ENCODE assay signal across 13 cellular contexts in the genomic region with DNA sequence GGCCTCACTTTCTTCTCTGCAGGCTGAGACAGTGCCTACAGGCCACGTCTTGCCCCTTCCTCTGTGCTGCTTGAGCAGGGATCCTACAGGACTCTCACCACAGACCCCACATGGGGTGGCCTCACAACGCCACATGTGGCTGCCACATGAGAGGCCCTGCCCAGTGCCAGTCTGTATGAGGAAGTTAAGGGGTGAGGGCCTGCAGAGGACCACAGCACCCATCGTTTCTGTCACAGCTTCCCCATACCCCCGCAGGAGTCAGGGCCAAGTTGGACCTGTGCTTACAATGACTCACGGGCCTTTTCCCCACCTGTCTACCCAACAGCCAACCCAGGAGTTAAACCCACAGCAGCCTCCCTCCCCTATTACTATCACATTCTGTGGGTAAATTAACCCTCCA. TPM values are rescaled to one million over a fixed set of nuclear protein-coding genes. Genes with fewer than 3 reads are reported as not detected.
A peak's percentile ranks its signal among the peaks of the same experiment; 100 is the strongest.
DNase-seq lines count a peak whose midpoint lies in the region; ATAC-seq and TF ChIP-seq lines count a peak whose summit lies in the region.
"Had no signal": no experiment of that assay in that cellular context is flagged by ENCODE, and none has a peak within 500 bp of the region (broad histone marks: within the 10 kb centered on the region; RNA-seq: fewer than 3 reads in every experiment).

No MANE protein-coding gene starts in this region.

- POLR2A ChIA-PET in activated CD4-positive, alpha-beta memory T cell treated with anti-CD3 and anti-CD28 coated beads for 36 hours (lab: Charles Lee) = interaction anchor here (0.8 kb wide), 1 partner anchor 17 kb away, joined by 3 read pairs; no protein-coding TSS in a partner anchor

- peak overlapping the region; percentile 84 to 91 for H3K27ac Mint-ChIP-seq in natural killer cell treated with Interleukin-12 subunit alpha and Interleukin-12 subunit beta and Interleukin-15 and Interleukin-18, amount 100 ng/mL, for 72 hours
- H3K27ac Mint-ChIP-seq in natural killer cell = peak overlapping the region in 1 of 2 donors; percentile 56
- H3K27ac Mint-ChIP-seq in activated CD4-positive, alpha-beta memory T cell treated with anti-CD3 and anti-CD28 coated beads for 36 hours = peak overlapping the region; percentile 87

- peaks cover 66 to 76% of the 10 kb centered on the region in 2 donors for H3K4me1 Mint-ChIP-seq in natural killer cell treated with Interleukin-12 subunit alpha and Interleukin-12 subunit beta and Interleukin-15 and Interleukin-18, amount 100 ng/mL, for 72 hours (ENCODE audit: low read depth in 2 of 2)
- H3K4me1 Mint-ChIP-seq in natural killer cell = peaks cover 29 to 32% of the 10 kb centered on the region in 2 donors
- H3K4me1 Mint-ChIP-seq in activated CD4-positive, alpha-beta memory T cell treated with anti-CD3 and anti-CD28 coated beads for 36 hours (ENCODE audit: low read depth) = peaks cover 76% of the 10 kb centered on the region

- intact Hi-C loops in natural killer cell (cut with micrococcal nuclease) = no loop called here
- intact Hi-C loops in activated CD4-positive, alpha-beta memory T cell treated with anti-CD3 and anti-CD28 coated beads for 36 hours (cut with micrococcal nuclease) = loop anchor here (10.0 kb wide), 1 partner anchor 457 kb away; the partner anchor contains the start of gene CDK12

- peaks cover 8% of the 10 kb centered on the region for H3K36me3 Mint-ChIP-seq in natural killer cell treated with Interleukin-12 subunit alpha and Interleukin-12 subunit beta and Interleukin-15 and Interleukin-18, amount 100 ng/mL, for 72 hours
- H3K36me3 Mint-ChIP-seq in natural killer cell = peaks cover 8% of the 10 kb centered on the region
- H3K36me3 Mint-ChIP-seq in activated CD4-positive, alpha-beta memory T cell treated with anti-CD3 and anti-CD28 coated beads for 36 hours = peaks cover 36% of the 10 kb centered on the region

- H3K79me2 ChIP-seq in hepatocyte (peaks cover 32% of the 10 kb centered on the region), GM23248 (ENCODE audit: insufficient read depth) (peaks cover 42% of the 10 kb centered on the region)

- H3K9me3 Mint-ChIP-seq in natural killer cell treated with Interleukin-12 subunit alpha and Interleukin-12 subunit beta and Interleukin-15 and Interleukin-18, amount 100 ng/mL, for 72 hours = no peaks in the 10 kb centered on the region
- no peaks in the 10 kb centered on the region for H3K9me3 Mint-ChIP-seq in natural killer cell
- no peaks in the 10 kb centered on the region for H3K9me3 Mint-ChIP-seq in activated CD4-positive, alpha-beta memory T cell treated with anti-CD3 and anti-CD28 coated beads for 36 hours

- no peaks in the 10 kb centered on the region for H3K9me3 ChIP-seq in hepatocyte (ENCODE audit: low read depth)
- H3K9me3 ChIP-seq in GM23248 (ENCODE audit: low read depth) = no peaks in the 10 kb centered on the region

- in situ Hi-C loops in GM23248 (cut with MboI) = no loop called here

- H3F3A ChIP-seq in GM23248 (ENCODE audit: insufficient read depth) = 0 out of 2 replicates have a peak, but pooled peaks cover 6% of the 10 kb centered on the region

- no peaks in the 10 kb centered on the region for H3K27me3 Mint-ChIP-seq in natural killer cell treated with Interleukin-12 subunit alpha and Interleukin-12 subunit beta and Interleukin-15 and Interleukin-18, amount 100 ng/mL, for 72 hours
- H3K27me3 Mint-ChIP-seq in natural killer cell (ENCODE audit: low read depth in 2 of 2) = no peaks in the 10 kb centered on the region
- no peaks in the 10 kb centered on the region for H3K27me3 Mint-ChIP-seq in activated CD4-positive, alpha-beta memory T cell treated with anti-CD3 and anti-CD28 coated beads for 36 hours

- H3K4me3 Mint-ChIP-seq in natural killer cell treated with Interleukin-12 subunit alpha and Interleukin-12 subunit beta and Interleukin-15 and Interleukin-18, amount 100 ng/mL, for 72 hours = peak overlapping the region; percentile 56
- no peak overlapping the region for H3K4me3 Mint-ChIP-seq in natural killer cell
- peak overlapping the region; percentile 23 for H3K4me3 Mint-ChIP-seq in activated CD4-positive, alpha-beta memory T cell treated with anti-CD3 and anti-CD28 coated beads for 36 hours

- H4K20me1 ChIP-seq in hepatocyte (ENCODE audit: insufficient read depth, poor library complexity, severe bottlenecking) (peaks cover 20% of the 10 kb centered on the region), GM23248 (ENCODE audit: insufficient read depth) (no peaks in the 10 kb centered on the region)

- no peaks in the 10 kb centered on the region for H3K27me3 ChIP-seq in hepatocyte
- no peaks in the 10 kb centered on the region for H3K27me3 ChIP-seq in GM23248 (replicated peaks; ENCODE audit: insufficient read depth)

- no peaks in the 10 kb centered on the region for H3K36me3 ChIP-seq in hepatocyte (replicated peaks; ENCODE audit: insufficient read depth, low read depth)
- H3K36me3 ChIP-seq in GM23248 (ENCODE audit: low read depth) = peaks cover 20% of the 10 kb centered on the region

- H2AFZ ChIP-seq in hepatocyte (no peak overlapping the region), GM23248 (no peak overlapping the region)

- H3K4me3 ChIP-seq in hepatocyte (no peak overlapping the region), GM23248 (no peak overlapping the region)

- H3K9ac ChIP-seq in GM23248 = no peak overlapping the region

- WGBS in hepatocyte (ENCODE audit: low lambda C conversion rate, missing lambda C conversion rate) = 90% methylated on average over 5 of the region's 5 CpGs
- 79 to 100% methylated on average over 3 to 5 of the region's 5 CpGs for WGBS in GM23248 (ENCODE audit: low coverage in 1 of 2, low lambda C conversion rate in 2 of 2, missing lambda C conversion rate in 2 of 2), 2 experiments

- H3K4me1 ChIP-seq in hepatocyte (ENCODE audit: insufficient read depth) (peaks cover 9% of the 10 kb centered on the region), GM23248 (ENCODE audit: insufficient read depth) (peaks cover 26% of the 10 kb centered on the region)

- H3K27ac ChIP-seq in hepatocyte (peak overlapping the region; percentile 70), GM23248 (no peak overlapping the region)

- ATAC-seq in natural killer cell treated with Interleukin-12 subunit alpha and Interleukin-12 subunit beta and Interleukin-15 and Interleukin-18, amount 100 ng/mL, for 72 hours = peak; percentile 56 to 62
- ATAC-seq in natural killer cell = no peak
- no peak for ATAC-seq in GM19023 (IDR thresholded peaks at IDR 0.05; ENCODE audit: unreplicated experiment)
- ATAC-seq in HG02973 (IDR thresholded peaks at IDR 0.05; ENCODE audit: unreplicated experiment) = no peak
- ATAC-seq: sciatic nerve had no signal

- TF ChIP-seq CTCF in natural killer cell (IDR thresholded peaks at IDR 0.05) (no peak), hepatocyte (IDR thresholded peaks at IDR 0.05; ENCODE audit: poor library complexity) (no peak)

- H3K9me2 ChIP-seq in hepatocyte (replicated peaks; ENCODE audit: insufficient read depth) (no peaks in the 10 kb centered on the region), GM23248 (ENCODE audit: insufficient read depth) (no peaks in the 10 kb centered on the region)

- no peak for DNase-seq in natural killer cell treated with Interleukin-12 subunit alpha and Interleukin-12 subunit beta and Interleukin-15 and Interleukin-18, amount 100 ng/mL, for 72 hours (ENCODE audit: low spot score)
- no peak for DNase-seq in natural killer cell
- DNase-seq in activated CD4-positive, alpha-beta memory T cell treated with anti-CD3 and anti-CD28 coated beads for 36 hours = peak; percentile 55
- no peak for DNase-seq in hepatocyte (ENCODE audit: low spot score)
- no peak for DNase-seq in NCI-H345 treated with DMSO at 0.1 percent for 48 hours (lab: John Stamatoyannopoulos, UW; ENCODE audit: unreplicated experiment)
- DNase-seq in GM23248 = no peak

- CTCF ChIA-PET in activated CD4-positive, alpha-beta memory T cell treated with anti-CD3 and anti-CD28 coated beads for 36 hours (lab: Charles Lee) = no interaction called here

- H3K4me2 ChIP-seq in hepatocyte = no peak overlapping the region
- H3K4me2 ChIP-seq in GM23248 (ENCODE audit: unreplicated experiment) = no peak overlapping the region

RNA-seq across cellular contexts. Expression of gene GSDMB, which starts 2.9 kb away (rescaled TPM):
- 10 to 100 TPM; 39.0 to 54.1 TPM for total RNA-seq in natural killer cell treated with Interleukin-12 subunit alpha and Interleukin-12 subunit beta and Interleukin-15 and Interleukin-18, amount 100 ng/mL, for 72 hours
- total RNA-seq in natural killer cell (10 to 100 TPM; 18.3 to 49.2 (median 21.4) TPM), hepatocyte (7.9 and 10.3 TPM in 2 replicates)
- total RNA-seq in activated CD4-positive, alpha-beta memory T cell treated with anti-CD3 and anti-CD28 coated beads for 36 hours = 10 to 100 TPM; 26.4 to 30.2 TPM
- polyA plus RNA-seq in hepatocyte (6.4 and 6.9 TPM in 2 replicates), GM23248 (2016; fragmentation: Nextera tagmentation; extraction: Ambion mirVana) (1.8 TPM in 2 replicates)
- 2.1 and 2.5 TPM in 2 replicates for total RNA-seq in GM23248 (2014; rRNA removed; shearing (Covaris generic))

RNA-seq across cellular contexts. Expression of gene ORMDL3, which starts 6.1 kb away (rescaled TPM):
- 100 to 1,000 TPM in 1 of 2 donors, 10 to 100 TPM in 1; 94.2 to 124 TPM for total RNA-seq in natural killer cell treated with Interleukin-12 subunit alpha and Interleukin-12 subunit beta and Interleukin-15 and Interleukin-18, amount 100 ng/mL, for 72 hours
- total RNA-seq in natural killer cell (100 to 1,000 TPM in 1 of 3 donors, 10 to 100 TPM in 2; 61.6 to 121 (median 77.2) TPM), hepatocyte (52.8 and 73.3 TPM in 2 replicates)
- 10 to 100 TPM; 53.7 to 58.3 TPM for total RNA-seq in activated CD4-positive, alpha-beta memory T cell treated with anti-CD3 and anti-CD28 coated beads for 36 hours
- polyA plus RNA-seq in hepatocyte (33.3 and 56.4 TPM in 2 replicates), GM23248 (2016; fragmentation: Nextera tagmentation; extraction: Ambion mirVana) (12.0 and 13.2 TPM in 2 replicates)
- total RNA-seq in GM23248 (2014; rRNA removed; shearing (Covaris generic)) = 60.4 and 66.0 TPM in 2 replicates

RNA-seq across cellular contexts. Expression of gene LRRC3C, which starts 6.2 kb away (rescaled TPM):
- total RNA-seq in natural killer cell treated with Interleukin-12 subunit alpha and Interleukin-12 subunit beta and Interleukin-15 and Interleukin-18, amount 100 ng/mL, for 72 hours = not detected
- total RNA-seq in natural killer cell (not detected), hepatocyte (0.57 TPM in 1 of 2 replicates, not detected in the other)
- total RNA-seq in activated CD4-positive, alpha-beta memory T cell treated with anti-CD3 and anti-CD28 coated beads for 36 hours = not detected
- polyA plus RNA-seq in hepatocyte (not detected in 2 replicates), GM23248 (2016; fragmentation: Nextera tagmentation; extraction: Ambion mirVana) (not detected in 2 replicates)
- total RNA-seq in GM23248 (2014; rRNA removed; shearing (Covaris generic)) = not detected in 2 replicates
- total RNA-seq: cerebellum, frontal cortex, mesenteric fat pad, sciatic nerve, SK-MEL-5 had no signal

RNA-seq across cellular contexts. Expression of gene GSDMA, which starts 41.5 kb away (rescaled TPM):
- total RNA-seq in natural killer cell treated with Interleukin-12 subunit alpha and Interleukin-12 subunit beta and Interleukin-15 and Interleukin-18, amount 100 ng/mL, for 72 hours = 1 to 10 TPM in 1 of 2 donors, under 1 TPM in 1; 0.24 to 1.1 TPM
- total RNA-seq in natural killer cell (1 to 10 TPM; 1.1 to 3.2 (median 2.1) TPM), hepatocyte (0.08 TPM in 1 of 2 replicates, not detected in the other)
- total RNA-seq in activated CD4-positive, alpha-beta memory T cell treated with anti-CD3 and anti-CD28 coated beads for 36 hours = under 1 TPM; 0.64 to 0.87 TPM
- polyA plus RNA-seq in hepatocyte (0.08 and 0.21 TPM in 2 replicates), GM23248 (2016; fragmentation: Nextera tagmentation; extraction: Ambion mirVana) (0.09 and 0.21 TPM in 2 replicates)
- total RNA-seq in GM23248 (2014; rRNA removed; shearing (Covaris generic)) = not detected in 2 replicates
- total RNA-seq: cerebellum, SK-MEL-5 had no signal

RNA-seq across cellular contexts. Expression of gene ZPBP2, which starts 53.3 kb away (rescaled TPM):
- total RNA-seq in natural killer cell treated with Interleukin-12 subunit alpha and Interleukin-12 subunit beta and Interleukin-15 and Interleukin-18, amount 100 ng/mL, for 72 hours = not detected
- total RNA-seq in natural killer cell (not detected), hepatocyte (not detected in 2 replicates)
- total RNA-seq in activated CD4-positive, alpha-beta memory T cell treated with anti-CD3 and anti-CD28 coated beads for 36 hours = 1 to 10 TPM in 1 of 2 experiments, under 1 TPM in 1; 0.61 to 1.0 TPM
- polyA plus RNA-seq in hepatocyte (not detected in 2 replicates), GM23248 (2016; fragmentation: Nextera tagmentation; extraction: Ambion mirVana) (not detected in 2 replicates)
- not detected in 2 replicates for total RNA-seq in GM23248 (2014; rRNA removed; shearing (Covaris generic))
- total RNA-seq: cerebellum, frontal cortex, mesenteric fat pad, sciatic nerve, SK-MEL-5 had no signal

Comparison
In these comparisons a context has a peak if more than half of its experiments do, and no peak if none do; other contexts are left out.
1. ATAC-seq: peak in natural killer cell treated with Interleukin-12 subunit alpha and Interleukin-12 subunit beta and Interleukin-15 and Interleukin-18, amount 100 ng/mL, for 72 hours (2 of 2); none in natural killer cell (0 of 3), GM19023 (single experiment) and HG02973 (single experiment).